1 cellular context compared by ENCODE assay signal in the genomic region with DNA sequence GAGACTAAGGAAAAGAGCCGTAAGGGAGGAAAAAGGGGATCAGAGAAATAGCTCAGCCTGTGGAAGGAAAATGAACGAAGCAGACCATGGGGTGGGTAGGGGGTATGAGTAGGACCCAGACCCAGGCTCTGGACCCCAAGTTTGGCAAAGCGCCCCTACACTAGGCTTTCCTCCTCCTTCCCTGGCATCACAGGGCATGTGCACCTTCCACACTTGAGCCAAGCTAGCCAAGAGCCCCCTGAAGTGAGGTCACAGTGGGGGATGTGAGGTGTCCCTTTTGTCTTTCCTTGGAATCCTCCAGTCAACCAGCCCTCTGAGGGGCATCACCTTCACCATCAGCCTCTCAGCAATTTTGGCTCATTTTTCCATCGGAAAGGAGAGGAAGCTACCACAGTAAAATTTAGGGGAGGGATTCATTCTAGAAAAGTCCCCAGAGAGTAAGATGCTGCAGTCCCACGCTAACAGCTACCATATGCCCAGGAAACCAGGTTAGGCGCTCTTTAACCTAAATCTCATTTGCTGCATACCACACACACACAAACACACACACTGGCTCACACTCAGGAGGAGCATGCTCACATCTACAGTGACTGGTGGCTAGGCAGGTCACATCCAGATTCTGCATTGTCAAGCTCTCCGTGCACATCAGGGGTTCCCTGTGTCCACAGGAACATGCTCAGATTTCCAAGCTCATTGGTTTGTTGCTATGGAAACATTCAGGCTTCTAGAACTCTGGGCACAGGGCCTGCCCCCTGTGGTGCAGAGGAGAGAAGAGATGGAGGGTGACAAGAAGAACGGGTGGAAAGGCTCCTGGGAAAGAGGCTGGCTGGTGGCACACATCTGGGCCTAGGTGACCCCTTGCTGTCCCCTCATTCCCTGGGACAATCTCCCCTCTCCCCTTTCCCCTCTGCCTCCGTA.
TF ChIP-seq lines count a peak whose summit lies in the region.

No MANE protein-coding gene starts in this region.

TF ChIP-seq in H1, 55 proteins besides CTCF, POLR2A, EP300 and RAD21:
- TF ChIP-seq CHD2 (IDR thresholded peaks at IDR 0.05; ENCODE audit: low read length), result no peak
- TF ChIP-seq TBP (IDR thresholded peaks at IDR 0.05; ENCODE audit: low read depth, low read length), result no peak
- no peak for TF ChIP-seq RBBP5 (IDR thresholded peaks at IDR 0.05; ENCODE audit: borderline replicate concordance, low read depth, low read length)
- no peak for TF ChIP-seq TCF12 (IDR thresholded peaks at IDR 0.05; ENCODE audit: low read depth, low read length)
- no peak for TF ChIP-seq YY1 (IDR thresholded peaks at IDR 0.05; ENCODE audit: low read depth, low read length)
- TF ChIP-seq BCL11A (IDR thresholded peaks at IDR 0.05; ENCODE audit: low read depth in 2 of 2, low read length in 2 of 2), result no peak
- no peak for TF ChIP-seq ASH2L (IDR thresholded peaks at IDR 0.05; ENCODE audit: low read length)
- no peak for TF ChIP-seq KDM5A (IDR thresholded peaks at IDR 0.05; ENCODE audit: low read length)
- TF ChIP-seq, protein P1, sequence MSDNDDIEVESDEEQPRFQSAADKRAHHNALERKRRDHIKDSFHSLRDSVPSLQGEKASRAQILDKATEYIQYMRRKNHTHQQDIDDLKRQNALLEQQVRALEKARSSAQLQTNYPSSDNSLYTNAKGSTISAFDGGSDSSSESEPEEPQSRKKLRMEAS (IDR thresholded peaks at IDR 0.05), result no peak
- no peak for TF ChIP-seq CHD7 (IDR thresholded peaks at IDR 0.05; ENCODE audit: insufficient replicate concordance, low read length)
TF ChIP-seq in H1: peak in this region for 0.
